Comparison of ENCODE assay signal across 1 cellular context in the genomic region with DNA sequence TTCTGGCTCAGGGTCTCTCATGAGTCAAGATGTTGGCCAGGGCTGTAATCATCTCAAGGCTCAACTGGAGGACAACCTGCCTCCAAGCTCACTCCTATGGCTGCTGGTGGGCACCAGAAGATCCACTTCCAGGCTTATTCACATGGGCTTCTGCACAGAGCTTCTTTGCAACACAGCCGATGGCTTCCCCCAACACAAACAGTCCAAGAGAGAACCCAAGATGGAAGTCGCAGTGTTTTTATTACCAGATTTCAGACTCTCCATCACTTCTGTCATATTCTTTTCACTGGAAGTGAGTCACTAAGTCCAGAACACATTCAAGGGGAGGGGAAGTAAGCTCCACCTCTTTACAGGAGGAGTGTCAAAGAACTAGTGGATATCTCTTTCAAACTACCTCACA.
TF ChIP-seq lines count a peak whose summit lies in the region.

No MANE protein-coding gene starts in this region.

TF ChIP-seq in K562, 482 proteins besides CTCF, POLR2A, EP300 and RAD21 (continued from another document and continues in another):
- TF ChIP-seq, protein P1, sequence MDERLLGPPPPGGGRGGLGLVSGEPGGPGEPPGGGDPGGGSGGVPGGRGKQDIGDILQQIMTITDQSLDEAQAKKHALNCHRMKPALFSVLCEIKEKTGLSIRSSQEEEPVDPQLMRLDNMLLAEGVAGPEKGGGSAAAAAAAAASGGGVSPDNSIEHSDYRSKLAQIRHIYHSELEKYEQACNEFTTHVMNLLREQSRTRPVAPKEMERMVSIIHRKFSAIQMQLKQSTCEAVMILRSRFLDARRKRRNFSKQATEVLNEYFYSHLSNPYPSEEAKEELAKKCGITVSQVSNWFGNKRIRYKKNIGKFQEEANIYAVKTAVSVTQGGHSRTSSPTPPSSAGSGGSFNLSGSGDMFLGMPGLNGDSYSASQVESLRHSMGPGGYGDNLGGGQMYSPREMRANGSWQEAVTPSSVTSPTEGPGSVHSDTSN (CRISPR knock-in tag; IDR thresholded peaks at IDR 0.05; ENCODE audit: low read depth), result no peak
- TF ChIP-seq, protein P1 (tag; conservative IDR thresholded peaks at IDR 0.05; ENCODE audit: low read depth), result peak; percentile 67
- TF ChIP-seq CXXC5 (CRISPR knock-in tag; IDR thresholded peaks at IDR 0.05), result peak; percentile 79
- 0 out of 2 replicates have a peak, but pooled peaks have one; percentile 34 for TF ChIP-seq SMARCE1 (IDR thresholded peaks at IDR 0.05)
- no peak for TF ChIP-seq NFXL1 (CRISPR knock-in tag; IDR thresholded peaks at IDR 0.05)
- TF ChIP-seq, protein P2, sequence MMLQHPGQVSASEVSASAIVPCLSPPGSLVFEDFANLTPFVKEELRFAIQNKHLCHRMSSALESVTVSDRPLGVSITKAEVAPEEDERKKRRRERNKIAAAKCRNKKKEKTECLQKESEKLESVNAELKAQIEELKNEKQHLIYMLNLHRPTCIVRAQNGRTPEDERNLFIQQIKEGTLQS (IDR thresholded peaks at IDR 0.05), result peak; percentile 41; the same call in 1 of the 2 replicates
- TF ChIP-seq, protein P2 (CRISPR knock-in tag; conservative IDR thresholded peaks at IDR 0.05), result no peak
- TF ChIP-seq, protein P3, sequence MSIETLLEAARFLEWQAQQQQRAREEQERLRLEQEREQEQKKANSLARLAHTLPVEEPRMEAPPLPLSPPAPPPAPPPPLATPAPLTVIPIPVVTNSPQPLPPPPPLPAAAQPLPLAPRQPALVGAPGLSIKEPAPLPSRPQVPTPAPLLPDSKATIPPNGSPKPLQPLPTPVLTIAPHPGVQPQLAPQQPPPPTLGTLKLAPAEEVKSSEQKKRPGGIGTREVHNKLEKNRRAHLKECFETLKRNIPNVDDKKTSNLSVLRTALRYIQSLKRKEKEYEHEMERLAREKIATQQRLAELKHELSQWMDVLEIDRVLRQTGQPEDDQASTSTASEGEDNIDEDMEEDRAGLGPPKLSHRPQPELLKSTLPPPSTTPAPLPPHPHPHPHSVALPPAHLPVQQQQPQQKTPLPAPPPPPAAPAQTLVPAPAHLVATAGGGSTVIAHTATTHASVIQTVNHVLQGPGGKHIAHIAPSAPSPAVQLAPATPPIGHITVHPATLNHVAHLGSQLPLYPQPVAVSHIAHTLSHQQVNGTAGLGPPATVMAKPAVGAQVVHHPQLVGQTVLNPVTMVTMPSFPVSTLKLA (conservative IDR thresholded peaks at IDR 0.05), result no peak
- TF ChIP-seq DDX20 (tag; IDR thresholded peaks at IDR 0.05; ENCODE audit: low read depth), result peak; percentile 87
- peak; percentile 77 for TF ChIP-seq JUND (IDR thresholded peaks at IDR 0.05; ENCODE audit: borderline replicate concordance, low read depth, low read length)
- TF ChIP-seq JUND (tag; IDR thresholded peaks at IDR 0.05; ENCODE audit: borderline replicate concordance, low read depth, low read length), result peak; percentile 54; the same call in 2 of the 3 replicates
- TF ChIP-seq IFI16 (CRISPR knock-in tag; IDR thresholded peaks at IDR 0.05), result no peak
- TF ChIP-seq, protein P4, sequence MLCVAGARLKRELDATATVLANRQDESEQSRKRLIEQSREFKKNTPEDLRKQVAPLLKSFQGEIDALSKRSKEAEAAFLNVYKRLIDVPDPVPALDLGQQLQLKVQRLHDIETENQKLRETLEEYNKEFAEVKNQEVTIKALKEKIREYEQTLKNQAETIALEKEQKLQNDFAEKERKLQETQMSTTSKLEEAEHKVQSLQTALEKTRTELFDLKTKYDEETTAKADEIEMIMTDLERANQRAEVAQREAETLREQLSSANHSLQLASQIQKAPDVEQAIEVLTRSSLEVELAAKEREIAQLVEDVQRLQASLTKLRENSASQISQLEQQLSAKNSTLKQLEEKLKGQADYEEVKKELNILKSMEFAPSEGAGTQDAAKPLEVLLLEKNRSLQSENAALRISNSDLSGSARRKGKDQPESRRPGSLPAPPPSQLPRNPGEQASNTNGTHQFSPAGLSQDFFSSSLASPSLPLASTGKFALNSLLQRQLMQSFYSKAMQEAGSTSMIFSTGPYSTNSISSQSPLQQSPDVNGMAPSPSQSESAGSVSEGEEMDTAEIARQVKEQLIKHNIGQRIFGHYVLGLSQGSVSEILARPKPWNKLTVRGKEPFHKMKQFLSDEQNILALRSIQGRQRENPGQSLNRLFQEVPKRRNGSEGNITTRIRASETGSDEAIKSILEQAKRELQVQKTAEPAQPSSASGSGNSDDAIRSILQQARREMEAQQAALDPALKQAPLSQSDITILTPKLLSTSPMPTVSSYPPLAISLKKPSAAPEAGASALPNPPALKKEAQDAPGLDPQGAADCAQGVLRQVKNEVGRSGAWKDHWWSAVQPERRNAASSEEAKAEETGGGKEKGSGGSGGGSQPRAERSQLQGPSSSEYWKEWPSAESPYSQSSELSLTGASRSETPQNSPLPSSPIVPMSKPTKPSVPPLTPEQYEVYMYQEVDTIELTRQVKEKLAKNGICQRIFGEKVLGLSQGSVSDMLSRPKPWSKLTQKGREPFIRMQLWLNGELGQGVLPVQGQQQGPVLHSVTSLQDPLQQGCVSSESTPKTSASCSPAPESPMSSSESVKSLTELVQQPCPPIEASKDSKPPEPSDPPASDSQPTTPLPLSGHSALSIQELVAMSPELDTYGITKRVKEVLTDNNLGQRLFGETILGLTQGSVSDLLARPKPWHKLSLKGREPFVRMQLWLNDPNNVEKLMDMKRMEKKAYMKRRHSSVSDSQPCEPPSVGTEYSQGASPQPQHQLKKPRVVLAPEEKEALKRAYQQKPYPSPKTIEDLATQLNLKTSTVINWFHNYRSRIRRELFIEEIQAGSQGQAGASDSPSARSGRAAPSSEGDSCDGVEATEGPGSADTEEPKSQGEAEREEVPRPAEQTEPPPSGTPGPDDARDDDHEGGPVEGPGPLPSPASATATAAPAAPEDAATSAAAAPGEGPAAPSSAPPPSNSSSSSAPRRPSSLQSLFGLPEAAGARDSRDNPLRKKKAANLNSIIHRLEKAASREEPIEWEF (CRISPR knock-in tag; IDR thresholded peaks at IDR 0.05), result peak; percentile 56; the same call in 1 of the 2 replicates
- TF ChIP-seq, protein P5, sequence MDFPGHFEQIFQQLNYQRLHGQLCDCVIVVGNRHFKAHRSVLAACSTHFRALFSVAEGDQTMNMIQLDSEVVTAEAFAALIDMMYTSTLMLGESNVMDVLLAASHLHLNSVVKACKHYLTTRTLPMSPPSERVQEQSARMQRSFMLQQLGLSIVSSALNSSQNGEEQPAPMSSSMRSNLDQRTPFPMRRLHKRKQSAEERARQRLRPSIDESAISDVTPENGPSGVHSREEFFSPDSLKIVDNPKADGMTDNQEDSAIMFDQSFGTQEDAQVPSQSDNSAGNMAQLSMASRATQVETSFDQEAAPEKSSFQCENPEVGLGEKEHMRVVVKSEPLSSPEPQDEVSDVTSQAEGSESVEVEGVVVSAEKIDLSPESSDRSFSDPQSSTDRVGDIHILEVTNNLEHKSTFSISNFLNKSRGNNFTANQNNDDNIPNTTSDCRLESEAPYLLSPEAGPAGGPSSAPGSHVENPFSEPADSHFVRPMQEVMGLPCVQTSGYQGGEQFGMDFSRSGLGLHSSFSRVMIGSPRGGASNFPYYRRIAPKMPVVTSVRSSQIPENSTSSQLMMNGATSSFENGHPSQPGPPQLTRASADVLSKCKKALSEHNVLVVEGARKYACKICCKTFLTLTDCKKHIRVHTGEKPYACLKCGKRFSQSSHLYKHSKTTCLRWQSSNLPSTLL (IDR thresholded peaks at IDR 0.05), result no peak
- TF ChIP-seq, protein P6, sequence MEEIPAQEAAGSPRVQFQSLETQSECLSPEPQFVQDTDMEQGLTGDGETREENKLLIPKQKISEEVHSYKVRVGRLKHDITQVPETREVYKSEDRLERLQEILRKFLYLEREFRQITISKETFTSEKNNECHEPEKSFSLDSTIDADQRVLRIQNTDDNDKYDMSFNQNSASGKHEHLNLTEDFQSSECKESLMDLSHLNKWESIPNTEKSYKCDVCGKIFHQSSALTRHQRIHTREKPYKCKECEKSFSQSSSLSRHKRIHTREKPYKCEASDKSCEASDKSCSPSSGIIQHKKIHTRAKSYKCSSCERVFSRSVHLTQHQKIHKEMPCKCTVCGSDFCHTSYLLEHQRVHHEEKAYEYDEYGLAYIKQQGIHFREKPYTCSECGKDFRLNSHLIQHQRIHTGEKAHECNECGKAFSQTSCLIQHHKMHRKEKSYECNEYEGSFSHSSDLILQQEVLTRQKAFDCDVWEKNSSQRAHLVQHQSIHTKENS (CRISPR knock-in tag; IDR thresholded peaks at IDR 0.05), result no peak
- TF ChIP-seq SP1 (CRISPR knock-in tag; IDR thresholded peaks at IDR 0.05), result no peak
- TF ChIP-seq SIRT6 (IDR thresholded peaks at IDR 0.05; ENCODE audit: low read depth, low read length), result no peak
- TF ChIP-seq, protein P7, sequence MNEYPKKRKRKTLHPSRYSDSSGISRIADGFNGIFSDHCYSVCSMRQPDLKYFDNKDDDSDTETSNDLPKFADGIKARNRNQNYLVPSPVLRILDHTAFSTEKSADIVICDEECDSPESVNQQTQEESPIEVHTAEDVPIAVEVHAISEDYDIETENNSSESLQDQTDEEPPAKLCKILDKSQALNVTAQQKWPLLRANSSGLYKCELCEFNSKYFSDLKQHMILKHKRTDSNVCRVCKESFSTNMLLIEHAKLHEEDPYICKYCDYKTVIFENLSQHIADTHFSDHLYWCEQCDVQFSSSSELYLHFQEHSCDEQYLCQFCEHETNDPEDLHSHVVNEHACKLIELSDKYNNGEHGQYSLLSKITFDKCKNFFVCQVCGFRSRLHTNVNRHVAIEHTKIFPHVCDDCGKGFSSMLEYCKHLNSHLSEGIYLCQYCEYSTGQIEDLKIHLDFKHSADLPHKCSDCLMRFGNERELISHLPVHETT (CRISPR knock-in tag; conservative IDR thresholded peaks at IDR 0.05 in 1 of 2, IDR thresholded peaks at IDR 0.05 in 1 of 2), result peak in 1 of 2 experiments; percentile 76; a peak in 1 of 4 replicates
- no peak for TF ChIP-seq SREBF1 (IDR thresholded peaks at IDR 0.05; ENCODE audit: borderline replicate concordance, low read depth, low read length)
- TF ChIP-seq, protein P8, sequence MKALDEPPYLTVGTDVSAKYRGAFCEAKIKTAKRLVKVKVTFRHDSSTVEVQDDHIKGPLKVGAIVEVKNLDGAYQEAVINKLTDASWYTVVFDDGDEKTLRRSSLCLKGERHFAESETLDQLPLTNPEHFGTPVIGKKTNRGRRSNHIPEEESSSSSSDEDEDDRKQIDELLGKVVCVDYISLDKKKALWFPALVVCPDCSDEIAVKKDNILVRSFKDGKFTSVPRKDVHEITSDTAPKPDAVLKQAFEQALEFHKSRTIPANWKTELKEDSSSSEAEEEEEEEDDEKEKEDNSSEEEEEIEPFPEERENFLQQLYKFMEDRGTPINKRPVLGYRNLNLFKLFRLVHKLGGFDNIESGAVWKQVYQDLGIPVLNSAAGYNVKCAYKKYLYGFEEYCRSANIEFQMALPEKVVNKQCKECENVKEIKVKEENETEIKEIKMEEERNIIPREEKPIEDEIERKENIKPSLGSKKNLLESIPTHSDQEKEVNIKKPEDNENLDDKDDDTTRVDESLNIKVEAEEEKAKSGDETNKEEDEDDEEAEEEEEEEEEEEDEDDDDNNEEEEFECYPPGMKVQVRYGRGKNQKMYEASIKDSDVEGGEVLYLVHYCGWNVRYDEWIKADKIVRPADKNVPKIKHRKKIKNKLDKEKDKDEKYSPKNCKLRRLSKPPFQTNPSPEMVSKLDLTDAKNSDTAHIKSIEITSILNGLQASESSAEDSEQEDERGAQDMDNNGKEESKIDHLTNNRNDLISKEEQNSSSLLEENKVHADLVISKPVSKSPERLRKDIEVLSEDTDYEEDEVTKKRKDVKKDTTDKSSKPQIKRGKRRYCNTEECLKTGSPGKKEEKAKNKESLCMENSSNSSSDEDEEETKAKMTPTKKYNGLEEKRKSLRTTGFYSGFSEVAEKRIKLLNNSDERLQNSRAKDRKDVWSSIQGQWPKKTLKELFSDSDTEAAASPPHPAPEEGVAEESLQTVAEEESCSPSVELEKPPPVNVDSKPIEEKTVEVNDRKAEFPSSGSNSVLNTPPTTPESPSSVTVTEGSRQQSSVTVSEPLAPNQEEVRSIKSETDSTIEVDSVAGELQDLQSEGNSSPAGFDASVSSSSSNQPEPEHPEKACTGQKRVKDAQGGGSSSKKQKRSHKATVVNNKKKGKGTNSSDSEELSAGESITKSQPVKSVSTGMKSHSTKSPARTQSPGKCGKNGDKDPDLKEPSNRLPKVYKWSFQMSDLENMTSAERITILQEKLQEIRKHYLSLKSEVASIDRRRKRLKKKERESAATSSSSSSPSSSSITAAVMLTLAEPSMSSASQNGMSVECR (CRISPR knock-in tag; IDR thresholded peaks at IDR 0.05), result no peak
- no peak for TF ChIP-seq CEBPG (CRISPR knock-in tag; IDR thresholded peaks at IDR 0.05)
- TF ChIP-seq CEBPG (tag; conservative IDR thresholded peaks at IDR 0.05 in 1 of 2, IDR thresholded peaks at IDR 0.05 in 1 of 2), result no peak
- TF ChIP-seq ETV1 (tag; conservative IDR thresholded peaks at IDR 0.05; ENCODE audit: low read depth), result 0 out of 2 replicates have a peak, but pooled peaks have one; percentile 12
- TF ChIP-seq, protein P9, sequence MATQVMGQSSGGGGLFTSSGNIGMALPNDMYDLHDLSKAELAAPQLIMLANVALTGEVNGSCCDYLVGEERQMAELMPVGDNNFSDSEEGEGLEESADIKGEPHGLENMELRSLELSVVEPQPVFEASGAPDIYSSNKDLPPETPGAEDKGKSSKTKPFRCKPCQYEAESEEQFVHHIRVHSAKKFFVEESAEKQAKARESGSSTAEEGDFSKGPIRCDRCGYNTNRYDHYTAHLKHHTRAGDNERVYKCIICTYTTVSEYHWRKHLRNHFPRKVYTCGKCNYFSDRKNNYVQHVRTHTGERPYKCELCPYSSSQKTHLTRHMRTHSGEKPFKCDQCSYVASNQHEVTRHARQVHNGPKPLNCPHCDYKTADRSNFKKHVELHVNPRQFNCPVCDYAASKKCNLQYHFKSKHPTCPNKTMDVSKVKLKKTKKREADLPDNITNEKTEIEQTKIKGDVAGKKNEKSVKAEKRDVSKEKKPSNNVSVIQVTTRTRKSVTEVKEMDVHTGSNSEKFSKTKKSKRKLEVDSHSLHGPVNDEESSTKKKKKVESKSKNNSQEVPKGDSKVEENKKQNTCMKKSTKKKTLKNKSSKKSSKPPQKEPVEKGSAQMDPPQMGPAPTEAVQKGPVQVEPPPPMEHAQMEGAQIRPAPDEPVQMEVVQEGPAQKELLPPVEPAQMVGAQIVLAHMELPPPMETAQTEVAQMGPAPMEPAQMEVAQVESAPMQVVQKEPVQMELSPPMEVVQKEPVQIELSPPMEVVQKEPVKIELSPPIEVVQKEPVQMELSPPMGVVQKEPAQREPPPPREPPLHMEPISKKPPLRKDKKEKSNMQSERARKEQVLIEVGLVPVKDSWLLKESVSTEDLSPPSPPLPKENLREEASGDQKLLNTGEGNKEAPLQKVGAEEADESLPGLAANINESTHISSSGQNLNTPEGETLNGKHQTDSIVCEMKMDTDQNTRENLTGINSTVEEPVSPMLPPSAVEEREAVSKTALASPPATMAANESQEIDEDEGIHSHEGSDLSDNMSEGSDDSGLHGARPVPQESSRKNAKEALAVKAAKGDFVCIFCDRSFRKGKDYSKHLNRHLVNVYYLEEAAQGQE (CRISPR knock-in tag; IDR thresholded peaks at IDR 0.05; ENCODE audit: low read depth), result no peak
- TF ChIP-seq, protein P10, sequence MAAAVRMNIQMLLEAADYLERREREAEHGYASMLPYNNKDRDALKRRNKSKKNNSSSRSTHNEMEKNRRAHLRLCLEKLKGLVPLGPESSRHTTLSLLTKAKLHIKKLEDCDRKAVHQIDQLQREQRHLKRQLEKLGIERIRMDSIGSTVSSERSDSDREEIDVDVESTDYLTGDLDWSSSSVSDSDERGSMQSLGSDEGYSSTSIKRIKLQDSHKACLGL (CRISPR knock-in tag; IDR thresholded peaks at IDR 0.05; ENCODE audit: borderline replicate concordance, poor library complexity, severe bottlenecking), result no peak
